In the genomic region with DNA sequence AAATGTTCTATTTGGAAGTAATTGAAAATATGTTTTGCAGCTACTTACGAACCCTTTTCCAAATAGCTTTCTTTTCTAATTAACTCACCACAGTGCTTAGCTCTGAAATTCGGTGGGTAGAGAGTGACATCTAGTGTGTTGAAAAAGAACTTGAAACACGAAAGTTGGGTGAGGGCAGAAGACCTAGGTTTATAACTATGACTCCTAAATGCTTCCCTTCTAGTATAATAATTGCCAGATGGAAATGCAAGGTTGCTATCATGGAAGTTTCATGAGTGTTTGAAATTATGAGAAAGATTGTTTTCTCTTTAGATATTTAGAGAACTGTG, we compare ENCODE assay signal across 8 cellular contexts.
A peak's percentile ranks its signal among the peaks of the same experiment; 100 is the strongest.
DNase-seq lines count a peak whose midpoint lies in the region; ATAC-seq lines count a peak whose summit lies in the region.

No MANE protein-coding gene starts in this region.

- no peak overlapping the region for H3K27ac Mint-ChIP-seq in memory B cell

- DNase-seq in NCI-H2107 treated with DMSO at 0.1 percent for 48 hours (lab: John Stamatoyannopoulos, UW; ENCODE audit: unreplicated experiment) (peak; percentile 21), NCI-H2107 (lab: John Stamatoyannopoulos, UW) (no peak), NCI-H82 (lab: John Stamatoyannopoulos, UW) (peak; percentile 57), dermis blood vessel endothelial cell (peak; percentile 71), memory B cell (ENCODE audit: low spot score in 2 of 2) (peak in 1 of 2 donors; percentile 5), cortex of kidney (lab: John Stamatoyannopoulos, UW) (no peak)
- DNase-seq in activated CD4-positive, alpha-beta T cell treated with anti-CD3 and anti-CD28 coated beads, Interleukin-2, amount 50 U/mL, for 1 hour = no peak

- no peak overlapping the region for H3K4me3 Mint-ChIP-seq in memory B cell

- peaks cover 6% of the 10 kb centered on the region for H3K27me3 Mint-ChIP-seq in memory B cell

- H3K4me1 Mint-ChIP-seq in memory B cell = peaks cover 2% of the 10 kb centered on the region

- peak; percentile 65 for ATAC-seq in HG02870 (IDR thresholded peaks at IDR 0.05; ENCODE audit: unreplicated experiment)
- ATAC-seq in memory B cell (ENCODE audit: low read depth) = peak; percentile 47

- no peaks in the 10 kb centered on the region for H3K36me3 Mint-ChIP-seq in memory B cell

- no peaks in the 10 kb centered on the region for H3K9me3 Mint-ChIP-seq in memory B cell

Comparison
In these comparisons a context has a peak if more than half of its experiments do, and no peak if none do; other contexts are left out.
1. DNase-seq: peak in NCI-H2107 treated with DMSO at 0.1 percent for 48 hours (single experiment), NCI-H82 (single experiment) and dermis blood vessel endothelial cell (single experiment); none in NCI-H2107 (single experiment), activated CD4-positive, alpha-beta T cell treated with anti-CD3 and anti-CD28 coated beads, Interleukin-2, amount 50 U/mL, for 1 hour (single experiment) and cortex of kidney (single experiment).